Comparison of ENCODE assay signal across 8 cellular contexts in genomic region chr6:474454-475185, GRCh38.
A peak's percentile ranks its signal among the peaks of the same experiment; 100 is the strongest.
DNase-seq lines count a peak whose midpoint lies in the region; ATAC-seq lines count a peak whose summit lies in the region.

No MANE protein-coding gene starts in this region.

- peak overlapping the region; percentile 65 to 69 for H3K4me3 Mint-ChIP-seq in effector memory CD8-positive, alpha-beta T cell

- no peaks in the 10 kb centered on the region for H3K36me3 Mint-ChIP-seq in effector memory CD8-positive, alpha-beta T cell (ENCODE audit: insufficient read depth)

- H3K27ac Mint-ChIP-seq in effector memory CD8-positive, alpha-beta T cell: peak overlapping the region; percentile 6 to 51

- H3K27me3 Mint-ChIP-seq in effector memory CD8-positive, alpha-beta T cell: peaks cover 0 to 5% of the 10 kb centered on the region in 2 donors

- H3K9me3 Mint-ChIP-seq in effector memory CD8-positive, alpha-beta T cell: no peaks in the 10 kb centered on the region

- peaks cover 22 to 28% of the 10 kb centered on the region in 2 donors for H3K4me1 Mint-ChIP-seq in effector memory CD8-positive, alpha-beta T cell (ENCODE audit: low read depth in 2 of 2)

- peak; percentile 82 for ATAC-seq in HG03571 (IDR thresholded peaks at IDR 0.05; ENCODE audit: unreplicated experiment)
- peak; percentile 100 for ATAC-seq in effector memory CD8-positive, alpha-beta T cell (replicated peaks)

- DNase-seq in SKM-1 treated with dmso at 0.1 percent for 144 hours (lab: John Stamatoyannopoulos, UW; ENCODE audit: unreplicated experiment) (peak; percentile 34), SKM-1 (lab: John Stamatoyannopoulos, UW; ENCODE audit: unreplicated experiment) (no peak), NCI-H2196 (lab: John Stamatoyannopoulos, UW; ENCODE audit: unreplicated experiment) (no peak), NCI-H1105 treated with DMSO at 0.1 percent for 48 hours (lab: John Stamatoyannopoulos, UW) (no peak)
- peak; percentile 48 for DNase-seq in activated CD4-positive, CD25-positive, alpha-beta regulatory T cell treated with anti-CD3 and anti-CD28 coated beads, Interleukin-2, amount 50 U/mL, for 16 hours (ENCODE audit: low read depth, low spot score)
- peak; percentile 58 to 64 (median 64) for DNase-seq in effector memory CD8-positive, alpha-beta T cell
- peak; percentile 63 for DNase-seq in stimulated activated CD8-positive, alpha-beta memory T cell treated with anti-CD3 and anti-CD28 coated beads, Interleukin-12 subunit alpha, Interleukin-12 subunit beta, amount 100 ng/mL, for 24 hours (ENCODE audit: extremely low read depth)

Comparison
In these comparisons a context has a peak if more than half of its experiments do, and no peak if none do; other contexts are left out.
1. DNase-seq: peak in SKM-1 treated with dmso at 0.1 percent for 144 hours (single experiment), activated CD4-positive, CD25-positive, alpha-beta regulatory T cell treated with anti-CD3 and anti-CD28 coated beads, Interleukin-2, amount 50 U/mL, for 16 hours (single experiment), effector memory CD8-positive, alpha-beta T cell (3 of 3) and stimulated activated CD8-positive, alpha-beta memory T cell treated with anti-CD3 and anti-CD28 coated beads, Interleukin-12 subunit alpha, Interleukin-12 subunit beta, amount 100 ng/mL, for 24 hours (single experiment); none in SKM-1 (single experiment), NCI-H2196 (single experiment) and NCI-H1105 treated with DMSO at 0.1 percent for 48 hours (single experiment).